Comparison of ENCODE assay signal across 8 cellular contexts in the genomic region with DNA sequence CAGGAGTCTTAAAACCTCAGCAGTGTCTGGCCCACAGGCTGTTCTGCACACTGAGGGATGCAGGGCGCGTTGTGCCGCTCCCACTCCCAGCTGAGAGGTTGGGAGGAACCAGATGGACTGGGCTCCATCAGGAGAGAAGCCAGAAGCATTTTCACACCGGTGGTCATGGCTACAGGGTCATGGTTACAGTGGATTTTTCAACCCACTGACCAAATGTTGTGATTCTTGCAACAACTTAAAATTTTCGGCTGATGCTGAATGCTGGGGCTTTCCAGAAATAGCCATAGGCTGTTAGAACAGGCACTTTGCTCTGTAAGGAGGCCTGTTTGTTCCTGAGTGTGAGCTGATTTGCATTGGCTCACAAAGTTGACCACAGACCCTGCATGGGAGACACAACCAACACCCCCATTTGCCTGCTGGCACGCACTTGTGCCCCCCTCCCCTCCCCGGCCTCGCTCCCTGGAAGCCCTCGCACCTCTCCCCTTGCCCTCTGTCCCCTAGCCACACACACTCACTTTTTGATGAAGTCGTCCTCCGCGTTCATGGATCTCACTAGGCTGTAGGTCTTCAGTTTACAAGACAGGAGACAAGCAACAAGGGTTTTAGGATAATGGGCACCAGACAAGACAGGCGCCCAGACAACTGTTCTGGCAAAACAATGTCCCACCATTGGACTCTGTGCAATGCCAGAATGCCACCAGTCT. TPM values are rescaled to one million over a fixed set of nuclear protein-coding genes. Genes with fewer than 3 reads are reported as not detected.
DNase-seq lines count a peak whose midpoint lies in the region; ATAC-seq and TF ChIP-seq lines count a peak whose summit lies in the region.

No MANE protein-coding gene starts in this region.

- intact Hi-C loops in mammary epithelial cell (cut with micrococcal nuclease) (loop anchor here (2.0 kb wide), 1 partner anchor 61 kb away; no protein-coding TSS in a partner anchor), psoas muscle (cut with DNase I) (loop anchor here in 1 of 2 donors (5.0 kb wide), 1 partner anchor 52 kb away; no protein-coding TSS in a partner anchor)

- H3K9me3 ChIP-seq in mammary epithelial cell (replicated peaks; ENCODE audit: insufficient read depth, low read length) (no peaks in the 10 kb centered on the region), psoas muscle (no peaks in the 10 kb centered on the region)

- WGBS in mammary epithelial cell (ENCODE audit: low coverage, missing lambda C conversion rate), result 70% methylated on average over 10 of the region's 13 CpGs
- WGBS in psoas muscle, 3 donors, result 54 to 74% (median 63%) methylated on average over 13 of the region's 13 CpGs

- H3K4me2 ChIP-seq in mammary epithelial cell (ENCODE audit: insufficient read depth, low read depth, low read length), result peak overlapping the region; percentile 74

- CTCF ChIA-PET in mammary epithelial cell (lab: Charles Lee; ENCODE audit: low non-redundant PET), result interaction anchor here (0.6 to 0.9 kb wide), 2 partner anchors 11 to 62 kb away, joined by 3 read pairs; no protein-coding TSS in a partner anchor

- no peak for DNase-seq in mammary epithelial cell
- DNase-seq in psoas muscle, result no peak
- no peak for DNase-seq in left lobe of liver (ENCODE audit: low spot score)
- DNase-seq in glomerular visceral epithelial cell (ENCODE audit: extremely low spot score), result no peak
- no peak for DNase-seq in ureter (ENCODE audit: low spot score)
- no peak for DNase-seq in Kasumi-1 (lab: John Stamatoyannopoulos, UW)

- H3K4me1 ChIP-seq in mammary epithelial cell (ENCODE audit: insufficient read depth, low read length) (peaks cover 74% of the 10 kb centered on the region), psoas muscle (peaks cover 79% of the 10 kb centered on the region)

- peak overlapping the region; percentile 49 for H3K9ac ChIP-seq in mammary epithelial cell (ENCODE audit: insufficient read depth, low read length)

- ATAC-seq in GM18909 (IDR thresholded peaks at IDR 0.05; ENCODE audit: poor library complexity, unreplicated experiment) (peak; percentile 22), HG03432 (IDR thresholded peaks at IDR 0.05; ENCODE audit: unreplicated experiment) (peak; percentile 14), psoas muscle (no peak), left lobe of liver (no peak)

- H3K27ac ChIP-seq in mammary epithelial cell (ENCODE audit: insufficient read depth, low read depth, low read length) (peak overlapping the region; percentile 64), psoas muscle (peak overlapping the region; percentile 87)

- in situ Hi-C loops in mammary epithelial cell (cut with MboI; ENCODE audit: low sequenced_read_pairs in 2 of 2), result no loop called here

- H3K4me3 ChIP-seq in mammary epithelial cell (replicated peaks in 1 of 3; ENCODE audit: insufficient read depth in 1 of 3, low read depth in 2 of 3, low read length in 3 of 3) (no peak overlapping the region), psoas muscle (peak overlapping the region; percentile 1)

- H3K36me3 ChIP-seq in mammary epithelial cell (ENCODE audit: insufficient read depth, low read length) (no peaks in the 10 kb centered on the region), psoas muscle (ENCODE audit: insufficient read depth in 1 of 2, low read depth in 1 of 2) (no peaks in the 10 kb centered on the region)

- BruUV-seq in mammary epithelial cell (replicated peaks; lab: Mats Ljungman, UMichigan), result no TSS peak

- TF ChIP-seq CTCF in mammary epithelial cell (conservative IDR thresholded peaks at IDR 0.05 in 1 of 2, IDR thresholded peaks at IDR 0.05 in 1 of 2; ENCODE audit: extremely low read depth in 1 of 2, insufficient read depth in 1 of 2, low read depth in 1 of 2, low read length in 2 of 2) (no peak), psoas muscle (IDR thresholded peaks at IDR 0.05) (no peak)

- H2AFZ ChIP-seq in mammary epithelial cell (ENCODE audit: low read depth, low read length), result no peak overlapping the region

- peaks cover 6% of the 10 kb centered on the region for H4K20me1 ChIP-seq in mammary epithelial cell (ENCODE audit: insufficient read depth, low read length)

- dilution Hi-C loops in mammary epithelial cell (cut with HindIII; ENCODE audit: low sequenced_read_pairs), result no loop called here

- no peaks in the 10 kb centered on the region for H3K27me3 ChIP-seq in mammary epithelial cell (ENCODE audit: insufficient read depth, low read length)
- H3K27me3 ChIP-seq in psoas muscle (ENCODE audit: insufficient read depth in 3 of 3, low read length in 2 of 3), result no peaks in the 10 kb centered on the region

- peaks cover 81% of the 10 kb centered on the region for H3K79me2 ChIP-seq in mammary epithelial cell (ENCODE audit: insufficient read depth, low read length)

RNA-seq across cellular contexts. Expression of gene LPIN1, which starts 3.4 kb away (rescaled TPM):
- total RNA-seq in mammary epithelial cell, result 10 to 100 TPM; 28.3 to 54.8 TPM
- polyA plus RNA-seq in mammary epithelial cell, result 58.5 TPM
- polyA minus RNA-seq in mammary epithelial cell, result 66.3 TPM
- 100 to 1,000 TPM; 109 to 382 (median 250) TPM for total RNA-seq in psoas muscle
- 100 to 1,000 TPM in 2 of 3 donors, 10 to 100 TPM in 1; 82.0 to 291 (median 146) TPM for polyA plus RNA-seq in psoas muscle
- 20.7 TPM for total RNA-seq in left lobe of liver
- total RNA-seq in ureter, result 32.3 TPM

Comparison
In these comparisons a context has a peak if more than half of its experiments do, and no peak if none do; other contexts are left out.
1. ATAC-seq: peak in GM18909 (single experiment) and HG03432 (single experiment); none in psoas muscle (0 of 4) and left lobe of liver (single experiment).